Comparison of ENCODE assay signal across 8 cellular contexts in the genomic region with DNA sequence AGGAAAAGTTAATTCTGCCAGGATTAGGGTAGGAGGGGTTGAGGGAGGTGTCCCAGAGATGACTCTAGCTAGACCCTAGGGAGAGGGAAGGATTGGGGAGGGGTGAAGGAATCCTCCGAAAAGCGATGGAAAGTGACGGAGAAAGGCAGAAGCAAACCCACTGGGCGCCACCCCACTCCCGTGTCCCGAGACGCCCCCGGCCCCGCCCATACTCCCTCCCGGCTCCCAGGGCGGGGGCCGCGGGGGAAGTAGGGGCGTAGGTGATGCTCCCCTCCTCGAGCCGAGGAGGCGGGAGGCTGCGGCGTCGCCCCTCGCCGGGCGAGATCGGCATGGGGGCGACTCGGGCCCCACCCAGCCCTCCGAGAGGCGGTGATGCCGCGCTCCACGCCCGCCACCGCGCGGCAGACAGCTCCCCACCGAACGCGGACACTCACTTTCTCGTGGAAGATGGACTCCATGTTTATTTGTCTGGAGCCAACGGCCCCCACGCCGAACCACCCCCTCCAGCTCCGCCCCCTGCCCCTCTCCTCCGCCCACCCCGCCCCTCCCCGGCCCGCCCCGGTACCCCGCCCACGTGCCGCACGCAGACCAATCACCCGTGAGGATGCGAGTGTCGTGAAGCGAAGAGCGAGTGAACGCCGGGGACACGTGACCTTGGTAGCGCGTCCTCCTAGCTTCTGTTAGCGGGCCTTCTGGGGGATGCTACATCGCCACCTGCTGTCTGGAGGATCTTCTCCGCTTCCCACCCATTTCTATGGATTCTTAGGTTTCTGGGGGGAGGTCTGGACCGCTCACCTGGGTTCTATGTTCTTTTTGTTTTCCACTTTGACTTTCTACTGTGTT. TPM values are rescaled to one million over a fixed set of nuclear protein-coding genes. Genes with fewer than 3 reads are reported as not detected.
DNase-seq lines count a peak whose midpoint lies in the region; FAIRE-seq and TF ChIP-seq lines count a peak whose summit lies in the region.

A gene (minus strand): TSS at position 488 of the 843 bp plus-strand sequence. CDS start 30 bp downstream, at position 458.

- CTCF ChIA-PET in Caco-2 (lab: Charles Lee) (interaction anchor here (0.6 to 1.7 kb wide), 11 partner anchors 9 to 532 kb away, joined by 3 to 35 read pairs (median 5); a partner anchor contains a TSS), H1 (lab: Charles Lee; ENCODE audit: partially characterized antibody) (interaction anchor here (0.8 to 4.5 kb wide), 15 partner anchors 9 to 690 kb away, joined by 3 to 45 read pairs (median 4); a partner anchor contains a TSS)

- peak within 1 kb of the TSS; percentile 37; the same call in 1 of the 2 replicates for H3K27ac ChIP-seq in H1 (ENCODE audit: low read depth, low read length)
- H3K27ac ChIP-seq in mesenchymal stem cell (ENCODE audit: low read length, poor library complexity, severe bottlenecking): peak within 1 kb of the TSS; percentile 79

- peak; percentile 10 to 27; a peak in 2 of 4 replicates for TF ChIP-seq RAD21 in H1 (IDR thresholded peaks at IDR 0.05 in 1 of 2, conservative IDR thresholded peaks at IDR 0.05 in 1 of 2; ENCODE audit: low read depth in 2 of 2, low read length in 2 of 2)

- no peak within 1 kb of the TSS for H2BK120ac ChIP-seq in H1 (replicated peaks; ENCODE audit: low read depth, low read length)
- peak within 1 kb of the TSS; percentile 19 for H2BK120ac ChIP-seq in mesenchymal stem cell (ENCODE audit: low read depth, low read length)

- H3K36me3 ChIP-seq in Caco-2 (ENCODE audit: control insufficient read depth, insufficient read depth, low read length) (no peaks in the 10 kb centered on the region), H1 (ENCODE audit: control insufficient read depth in 2 of 4, insufficient read depth in 4 of 4, low read length in 3 of 4) (no peaks in the 10 kb centered on the region), mesenchymal stem cell (ENCODE audit: control insufficient read depth in 1 of 2, insufficient read depth in 2 of 2, low read depth in 1 of 2, low read length in 2 of 2) (no peaks in the 10 kb centered on the region)

- H3K4ac ChIP-seq in H1 (replicated peaks; ENCODE audit: insufficient read length, low read depth, low read length) (no peak within 1 kb of the TSS), mesenchymal stem cell (ENCODE audit: low read depth in 1 of 2, low read length in 2 of 2) (peak within 1 kb of the TSS; percentile 51 to 88)

- H3K4me1 Mint-ChIP-seq in Caco-2 (ENCODE audit: low read depth, unreplicated experiment): peaks cover 7% of the 10 kb centered on the region

- H2BK5ac ChIP-seq in H1 (ENCODE audit: low read depth, low read length): peak within 1 kb of the TSS; percentile 60; the same call in 1 of the 2 replicates
- H2BK5ac ChIP-seq in mesenchymal stem cell (ENCODE audit: low read depth, low read length, poor library complexity, severe bottlenecking): peak within 1 kb of the TSS; percentile 97

- 5% methylated on average over 9 of the region's 66 CpGs; no CpG with 5 or more reads in 1 of the 2 experiments for WGBS in H1 (ENCODE audit: extremely low coverage in 1 of 2, insufficient coverage in 1 of 2, insufficient read length in 1 of 2, insufficient replicate concordance in 2 of 2, low coverage in 1 of 2, low lambda C conversion rate in 2 of 2, missing lambda C conversion rate in 1 of 2), 2 experiments
- 7% methylated on average over 9 of the region's 66 CpGs for WGBS in mesenchymal stem cell

- peaks cover 8% of the 10 kb centered on the region for H3K23me2 ChIP-seq in H1 (ENCODE audit: low read depth, low read length)

- H3K56ac ChIP-seq in H1 (replicated peaks; ENCODE audit: insufficient read length, low read depth, low read length): peak within 1 kb of the TSS; percentile 49

- peaks cover 5% of the 10 kb centered on the region for H3K36me3 Mint-ChIP-seq in Caco-2 (ENCODE audit: insufficient read depth, unreplicated experiment)

- H4K8ac ChIP-seq in H1 (ENCODE audit: extremely low read depth, insufficient read depth, low read length): peak within 1 kb of the TSS; percentile 95; the same call in 1 of the 2 replicates
- H4K8ac ChIP-seq in mesenchymal stem cell (ENCODE audit: low read length): peak within 1 kb of the TSS; percentile 96

- peaks cover 9% of the 10 kb centered on the region for H3K4me1 ChIP-seq in Caco-2
- H3K4me1 ChIP-seq in H1 (replicated peaks in 1 of 4; ENCODE audit: control insufficient read depth in 3 of 4, insufficient read depth in 4 of 4, low read length in 3 of 4): peaks cover 4 to 7% (median 6%) of the 10 kb centered on the region in 4 experiments; a peak in 6 of 7 replicates
- peaks cover 3% of the 10 kb centered on the region for H3K4me1 ChIP-seq in mesenchymal stem cell (ENCODE audit: control insufficient read depth, insufficient read depth, low read depth, low read length)

- H3K4me3 Mint-ChIP-seq in Caco-2 (ENCODE audit: unreplicated experiment): peak within 1 kb of the TSS; percentile 87

- H3K14ac ChIP-seq in H1 (ENCODE audit: insufficient read length) (no peak within 1 kb of the TSS), mesenchymal stem cell (ENCODE audit: low read length in 2 of 2) (peak within 1 kb of the TSS in 1 of 2 experiments; percentile 72)

- H3K4me3 ChIP-seq in Caco-2 (ENCODE audit: low read depth, low read length): peak within 1 kb of the TSS; percentile 59
- H3K4me3 ChIP-seq in H1 (ENCODE audit: extremely low read depth in 1 of 4, insufficient read depth in 2 of 4, low read depth in 3 of 4, low read length in 4 of 4): peak within 1 kb of the TSS; percentile 69 to 97 (median 86)
- peak within 1 kb of the TSS; percentile 97 for H3K4me3 ChIP-seq in mesenchymal stem cell (ENCODE audit: insufficient read depth in 1 of 2, low read depth in 1 of 2, low read length in 2 of 2)

- peaks cover 11 to 49% of the 10 kb centered on the region in 2 experiments for H3K79me2 ChIP-seq in H1 (ENCODE audit: control insufficient read depth in 1 of 2, insufficient read depth in 2 of 2, low read length in 2 of 2)

- peak within 1 kb of the TSS; percentile 66 for H3K27ac Mint-ChIP-seq in Caco-2 (ENCODE audit: unreplicated experiment)

- H3K23ac ChIP-seq in H1 (ENCODE audit: insufficient read length) (no peak within 1 kb of the TSS), mesenchymal stem cell (ENCODE audit: low read length in 2 of 2) (peak within 1 kb of the TSS in 1 of 2 experiments; percentile 77)

- no TSS peak for BruUV-seq in Caco-2 (replicated peaks; lab: Mats Ljungman, UMichigan)

- no peaks in the 10 kb centered on the region for H3K27me3 Mint-ChIP-seq in Caco-2 (ENCODE audit: insufficient read depth, unreplicated experiment)

- H2BK20ac ChIP-seq in H1 (ENCODE audit: low read length): no peak within 1 kb of the TSS

- H2AFZ ChIP-seq in H1 (ENCODE audit: low read length): peak within 1 kb of the TSS; percentile 19
- H2AFZ ChIP-seq in mesenchymal stem cell (ENCODE audit: low read depth, low read length): peak within 1 kb of the TSS; percentile 51

- peak in 1 of 2 experiments; percentile 13; a peak in 1 of 3 replicates for TF ChIP-seq EP300 in H1 (IDR thresholded peaks at IDR 0.05; ENCODE audit: borderline replicate concordance in 1 of 2, low read depth in 2 of 2, low read length in 2 of 2)

- peaks cover 2 to 4% of the 10 kb centered on the region in 2 experiments for H4K20me1 ChIP-seq in H1 (replicated peaks in 1 of 2; ENCODE audit: control insufficient read depth in 1 of 2, insufficient read depth in 2 of 2, low read length in 2 of 2)

- peak within 1 kb of the TSS; percentile 35 for H4K5ac ChIP-seq in H1 (ENCODE audit: insufficient read length, low read depth, low read length)

- no peak within 1 kb of the TSS for H2BK15ac ChIP-seq in H1 (ENCODE audit: low read length)
- H2BK15ac ChIP-seq in mesenchymal stem cell (ENCODE audit: low read depth, poor library complexity, severe bottlenecking): peak within 1 kb of the TSS; percentile 99

- TF ChIP-seq CTCF in Caco-2 (IDR thresholded peaks at IDR 0.05; ENCODE audit: insufficient read depth in 1 of 2, low read depth in 1 of 2, low read length in 1 of 2, severe bottlenecking in 1 of 2, unreplicated experiment in 1 of 2) (peak in 1 of 2 experiments; percentile 87), GM20000 (IDR thresholded peaks at IDR 0.05; ENCODE audit: extremely low read depth, missing control alignments) (peak; percentile 72), H1 (IDR thresholded peaks at IDR 0.05; ENCODE audit: control extremely low read depth in 1 of 3, insufficient read depth in 1 of 3, low read depth in 1 of 3, low read length in 3 of 3) (peak; percentile 66 to 84 (median 82))

- DNase-seq in Caco-2: peak; percentile 95 to 98
- peak; percentile 97 for DNase-seq in GM20000 (ENCODE audit: low spot score)
- DNase-seq in HT1080 (ENCODE audit: low read depth): peak; percentile 90
- DNase-seq in NOMO-1 (lab: John Stamatoyannopoulos, UW; ENCODE audit: unreplicated experiment in 2 of 2): peak; percentile 91 to 98
- DNase-seq in activated CD8-positive, alpha-beta memory T cell treated with anti-CD3 and anti-CD28 coated beads for 4 hours (ENCODE audit: low read depth in 2 of 2): peak; percentile 90 to 94
- peak; percentile 86 to 91 for DNase-seq in H1 (ENCODE audit: low read depth in 1 of 2, low spot score in 2 of 2)
- peak; percentile 99 for DNase-seq in mesenchymal stem cell
- DNase-seq in stimulated activated CD8-positive, alpha-beta memory T cell treated with anti-CD3 and anti-CD28 coated beads, Interleukin-12 subunit alpha, Interleukin-12 subunit beta, amount 100 ng/mL, for 4 hours (ENCODE audit: low read depth): peak; percentile 90

- H3K9ac ChIP-seq in H1 (replicated peaks in 1 of 4; ENCODE audit: extremely low read depth in 1 of 4, low read depth in 3 of 4, low read length in 3 of 4): peak within 1 kb of the TSS; percentile 67 to 85 (median 80)
- H3K9ac ChIP-seq in mesenchymal stem cell (ENCODE audit: low read length): peak within 1 kb of the TSS; percentile 97

- H3K9me3 Mint-ChIP-seq in Caco-2 (ENCODE audit: unreplicated experiment): no peaks in the 10 kb centered on the region

- peak within 1 kb of the TSS; percentile 81; the same call in 1 of the 2 replicates for H3K18ac ChIP-seq in H1 (ENCODE audit: extremely low read depth, low read length)
- H3K18ac ChIP-seq in mesenchymal stem cell (ENCODE audit: low read depth in 1 of 2, low read length in 2 of 2): peak within 1 kb of the TSS; percentile 96 to 99

- no peaks in the 10 kb centered on the region for H3K9me3 ChIP-seq in Caco-2
- no peaks in the 10 kb centered on the region for H3K9me3 ChIP-seq in H1 (ENCODE audit: insufficient read depth in 2 of 2, low read depth in 1 of 2, low read length in 1 of 2)
- no peaks in the 10 kb centered on the region for H3K9me3 ChIP-seq in mesenchymal stem cell (ENCODE audit: control insufficient read depth, low read length)

- no peaks in the 10 kb centered on the region for H3K27me3 ChIP-seq in Caco-2 (replicated peaks; ENCODE audit: control insufficient read depth, insufficient read depth, low read length)
- no peaks in the 10 kb centered on the region for H3K27me3 ChIP-seq in H1 (replicated peaks in 1 of 4; ENCODE audit: control insufficient read depth in 3 of 4, extremely low read depth in 1 of 4, insufficient read depth in 3 of 4, low read length in 3 of 4)
- no peaks in the 10 kb centered on the region for H3K27me3 ChIP-seq in mesenchymal stem cell (ENCODE audit: control insufficient read depth in 1 of 2, insufficient read depth in 1 of 2, low read length in 2 of 2)

- peak; percentile 88 for FAIRE-seq in H1 (lab: Jason Lieb, UNC)

- POLR2A ChIA-PET in Caco-2 (lab: Charles Lee) (interaction anchor here (0.5 to 1.8 kb wide), 5 partner anchors 10 to 1009 kb away, joined by 3 to 25 read pairs (median 4); a partner anchor contains a TSS), H1 (lab: Charles Lee; ENCODE audit: partially characterized antibody) (interaction anchor here (0.6 to 4.5 kb wide), 8 partner anchors 9 to 71 kb away, joined by 3 to 66 read pairs (median 6); a partner anchor contains a TSS)

- H3K79me1 ChIP-seq in H1 (ENCODE audit: low read depth, low read length): peaks cover 10% of the 10 kb centered on the region
- H3K79me1 ChIP-seq in mesenchymal stem cell (replicated peaks; ENCODE audit: low read length, poor library complexity, severe bottlenecking): peaks cover 6% of the 10 kb centered on the region

- H3K4me2 ChIP-seq in H1 (ENCODE audit: insufficient read depth in 1 of 2, low read depth in 2 of 2, low read length in 2 of 2) (peak within 1 kb of the TSS; percentile 71 to 76), mesenchymal stem cell (ENCODE audit: low read length, poor library complexity, severe bottlenecking) (peak within 1 kb of the TSS; percentile 94)

- H2BK12ac ChIP-seq in H1 (ENCODE audit: low read depth, low read length) (0 out of 2 replicates have a peak within 1 kb of the TSS, but pooled peaks have one; percentile 3), mesenchymal stem cell (ENCODE audit: low read length in 2 of 2) (peak within 1 kb of the TSS in 1 of 2 experiments; percentile 73)

- H4K91ac ChIP-seq in H1 (replicated peaks; ENCODE audit: insufficient read length, low read length) (peak within 1 kb of the TSS; percentile 52), mesenchymal stem cell (ENCODE audit: low read length) (peak within 1 kb of the TSS; percentile 98)

- H2AK5ac ChIP-seq in H1 (ENCODE audit: low read depth, low read length) (no peak within 1 kb of the TSS), mesenchymal stem cell (ENCODE audit: low read length, severe bottlenecking) (no peak within 1 kb of the TSS)

- TF ChIP-seq POLR2A in H1 (IDR thresholded peaks at IDR 0.05; ENCODE audit: control extremely low read depth in 1 of 2, low read depth in 2 of 2, low read length in 2 of 2): peak in 1 of 2 experiments; percentile 89; a peak in 2 of 3 replicates

- intact Hi-C loops in Caco-2 (cut with micrococcal nuclease; ENCODE audit: unreplicated experiment): loop anchor here (1.0 kb wide), 1 partner anchor 66 kb away; a partner anchor contains a TSS

RNA-seq across cellular contexts. Expression of the gene that starts here (rescaled TPM):
- 18.8 and 29.3 TPM in 2 replicates for total RNA-seq in Caco-2 (2022)
- 32.0 and 34.6 TPM in 2 replicates for total RNA-seq in HT1080 (2014; rRNA removed; shearing (Covaris generic))
- polyA plus RNA-seq in HT1080 (2015; cell fraction: cytosol; rRNA removed): 29.0 and 45.3 TPM in 2 replicates
- 22.0 and 31.0 TPM in 2 replicates for polyA plus RNA-seq in HT1080 (2015; cell fraction: nucleus; rRNA removed)
- 31.7 and 37.2 TPM in 2 replicates for total RNA-seq in H1 (2021; fragmentation: NEBNext Ultra II Directional; extraction: Animal tissue kit (Norgen Biotek cat#: 25700))
- polyA plus RNA-seq in H1 (2011; rRNA removed): 4.1 and 8.8 TPM in 2 replicates
- polyA plus RNA-seq in H1 (2011; cell fraction: cytosol; rRNA removed): 15.8 TPM
- 8.5 TPM for polyA plus RNA-seq in H1 (2011; cell fraction: nucleus; rRNA removed)
- 28.9 to 51.8 TPM (median 34.5 TPM) in 4 replicates for polyA plus RNA-seq in H1 (2012, experiment 1 of 2)
- 3.5 TPM for polyA plus RNA-seq in H1 (2012, experiment 2 of 2)
- polyA plus RNA-seq in H1 (2013, experiment 1 of 2): 16.3 TPM
- 15.7 TPM for polyA plus RNA-seq in H1 (2013, experiment 2 of 2)
- 14.6 and 19.1 TPM in 2 replicates for polyA minus RNA-seq in H1 (2011; rRNA and poly(A)+ RNA removed)
- polyA minus RNA-seq in H1 (2011; cell fraction: cytosol; rRNA and poly(A)+ RNA removed): 11.7 TPM
- 26.7 TPM for polyA minus RNA-seq in H1 (2011; cell fraction: nucleus; rRNA and poly(A)+ RNA removed)
- polyA plus RNA-seq in mesenchymal stem cell (2013, experiment 1 of 2): 12.3 TPM
- 12.8 TPM for polyA plus RNA-seq in mesenchymal stem cell (2013, experiment 2 of 2)

Comparison
In these comparisons a context has a peak if more than half of its experiments do, and no peak if none do; other contexts are left out.
1. Peak in every context shown above with its lines: DNase-seq, H3K4me3 ChIP-seq and H3K27ac ChIP-seq.